In the genomic region with DNA sequence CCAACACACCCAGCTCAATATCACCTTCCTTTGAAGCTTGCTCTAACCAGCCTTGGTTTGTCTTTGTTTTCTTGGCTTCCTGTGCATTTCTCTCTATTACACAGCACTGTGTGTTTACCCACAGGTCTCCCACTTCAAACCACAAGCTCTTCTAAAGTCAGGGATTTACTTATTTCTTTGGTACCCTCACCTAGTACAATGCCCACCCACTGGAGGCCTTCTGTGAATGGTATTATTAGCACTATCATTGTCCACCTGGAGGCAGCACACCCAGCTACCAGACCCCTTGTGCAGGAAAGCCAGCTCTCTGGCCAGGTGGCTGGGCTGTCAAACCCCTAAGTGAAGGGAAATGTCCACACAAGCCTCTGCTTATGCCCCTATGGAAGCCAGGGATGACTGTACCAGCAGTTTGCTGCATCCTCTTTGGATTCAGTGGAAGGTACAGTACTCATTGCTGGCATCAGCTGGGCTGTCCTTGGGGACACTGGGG, we compare ENCODE assay signal across 16 cellular contexts. TPM values are rescaled to one million over a fixed set of nuclear protein-coding genes. Genes with fewer than 3 reads are reported as not detected.
DNase-seq lines count a peak whose midpoint lies in the region; ATAC-seq and TF ChIP-seq lines count a peak whose summit lies in the region.
"Had no signal": no experiment of that assay in that cellular context is flagged by ENCODE, and none has a peak within 500 bp of the region (broad histone marks: within the 10 kb centered on the region; RNA-seq: fewer than 3 reads in every experiment).

No MANE protein-coding gene starts in this region.

- no peaks in the 10 kb centered on the region for H3K9me3 Mint-ChIP-seq in CD8-positive, alpha-beta T cell
- no peaks in the 10 kb centered on the region for H3K9me3 Mint-ChIP-seq in activated T-cell treated with anti-CD3 and anti-CD28 coated beads, Interleukin-2, amount 50 U/mL, for 24 hours
- H3K9me3 Mint-ChIP-seq in naive thymus-derived CD4-positive, alpha-beta T cell, result peaks cover 0 to 2% (median 0%) of the 10 kb centered on the region in 11 donors

- no peak overlapping the region for H3K27ac ChIP-seq in CD8-positive, alpha-beta T cell (ENCODE audit: low read depth, low read length)
- H3K27ac ChIP-seq in naive thymus-derived CD4-positive, alpha-beta T cell (ENCODE audit: low read depth, low read length), result no peak overlapping the region
- H3K27ac ChIP-seq in osteoblast (ENCODE audit: low read depth, low read length), result no peak overlapping the region
- H3K27ac ChIP-seq: ascending aorta, C4-2B had no signal

- no peaks in the 10 kb centered on the region for H3K9me3 ChIP-seq in CD8-positive, alpha-beta T cell (ENCODE audit: low read length)
- no peaks in the 10 kb centered on the region for H3K9me3 ChIP-seq in naive thymus-derived CD4-positive, alpha-beta T cell (ENCODE audit: control insufficient read depth in 2 of 3, low read length in 3 of 3)
- no peaks in the 10 kb centered on the region for H3K9me3 ChIP-seq in osteoblast (ENCODE audit: low read depth, low read length)
- H3K9me3 ChIP-seq: ascending aorta had no signal

- peaks cover 29% of the 10 kb centered on the region for H3K4me1 Mint-ChIP-seq in CD8-positive, alpha-beta T cell (ENCODE audit: low read depth)
- peaks cover 33% of the 10 kb centered on the region for H3K4me1 Mint-ChIP-seq in activated T-cell treated with anti-CD3 and anti-CD28 coated beads, Interleukin-2, amount 50 U/mL, for 24 hours (ENCODE audit: low read depth)
- peaks cover 22 to 40% (median 30%) of the 10 kb centered on the region in 7 donors for H3K4me1 Mint-ChIP-seq in naive thymus-derived CD4-positive, alpha-beta T cell

- no peaks in the 10 kb centered on the region for H3K36me3 Mint-ChIP-seq in CD8-positive, alpha-beta T cell
- H3K36me3 Mint-ChIP-seq in activated T-cell treated with anti-CD3 and anti-CD28 coated beads, Interleukin-2, amount 50 U/mL, for 24 hours (ENCODE audit: low read depth), result no peaks in the 10 kb centered on the region
- no peaks in the 10 kb centered on the region for H3K36me3 Mint-ChIP-seq in naive thymus-derived CD4-positive, alpha-beta T cell

- POLR2A ChIA-PET in CD8-positive, alpha-beta T cell (lab: Charles Lee), result interaction anchor here (1.7 kb wide), 1 partner anchor 9 kb away, joined by 13 read pairs; the partner anchor contains the start of gene TOP2A
- POLR2A ChIA-PET in naive thymus-derived CD4-positive, alpha-beta T cell (lab: Charles Lee), result interaction anchor here (0.7 to 2.7 kb wide), 13 partner anchors 9 to 181 kb away, joined by 3 to 19 read pairs (median 4); partner anchors contain the start of gene TOP2A

- CTCF ChIA-PET in CD8-positive, alpha-beta T cell (lab: Charles Lee), result interaction anchor here (0.7 to 2.9 kb wide), 7 partner anchors 10 to 188 kb away, joined by 3 to 14 read pairs (median 4); no protein-coding TSS in a partner anchor
- CTCF ChIA-PET in naive thymus-derived CD4-positive, alpha-beta T cell (lab: Charles Lee), result interaction anchor here (0.6 to 1.8 kb wide), 7 partner anchors 9 to 105 kb away, joined by 3 to 6 read pairs (median 3); partner anchors contain the start of gene TOP2A

- H3K4me3 ChIP-seq in CD8-positive, alpha-beta T cell (ENCODE audit: low read depth, low read length), result peak overlapping the region; percentile 24
- peak overlapping the region; percentile 31 for H3K4me3 ChIP-seq in naive thymus-derived CD4-positive, alpha-beta T cell (ENCODE audit: low read length)
- no peak overlapping the region for H3K4me3 ChIP-seq in osteoblast (ENCODE audit: insufficient read depth, low read length)
- H3K4me3 ChIP-seq: ascending aorta, smooth muscle cell had no signal

- peak overlapping the region; percentile 7 for H3K27ac Mint-ChIP-seq in CD8-positive, alpha-beta T cell
- H3K27ac Mint-ChIP-seq in activated T-cell treated with anti-CD3 and anti-CD28 coated beads, Interleukin-2, amount 50 U/mL, for 24 hours, result peak overlapping the region; percentile 32
- peak overlapping the region in 8 of 9 donors; percentile 6 to 86 (median 25) for H3K27ac Mint-ChIP-seq in naive thymus-derived CD4-positive, alpha-beta T cell

- H3K4me1 ChIP-seq in CD8-positive, alpha-beta T cell (ENCODE audit: insufficient read depth, low read length), result peaks cover 30% of the 10 kb centered on the region
- peaks cover 24 to 25% of the 10 kb centered on the region in 2 donors for H3K4me1 ChIP-seq in naive thymus-derived CD4-positive, alpha-beta T cell (ENCODE audit: control insufficient read depth in 2 of 2, insufficient read depth in 2 of 2, low read length in 2 of 2)
- H3K4me1 ChIP-seq in osteoblast (ENCODE audit: insufficient read depth, low read length), result no peaks in the 10 kb centered on the region
- H3K4me1 ChIP-seq: ascending aorta had no signal

- no peak overlapping the region for H2AFZ ChIP-seq in osteoblast (ENCODE audit: low read length)

- H3K79me2 ChIP-seq in osteoblast (ENCODE audit: insufficient read depth, low read length), result no peaks in the 10 kb centered on the region

- H3K36me3 ChIP-seq in CD8-positive, alpha-beta T cell (ENCODE audit: insufficient read depth, low read length), result no peaks in the 10 kb centered on the region
- no peaks in the 10 kb centered on the region for H3K36me3 ChIP-seq in naive thymus-derived CD4-positive, alpha-beta T cell (ENCODE audit: control insufficient read depth in 2 of 3, insufficient read depth in 3 of 3, low read length in 3 of 3)
- H3K36me3 ChIP-seq in osteoblast (ENCODE audit: insufficient read depth, low read length), result no peaks in the 10 kb centered on the region
- H3K36me3 ChIP-seq: ascending aorta had no signal

- peak; percentile 85 for ATAC-seq in CD8-positive, alpha-beta T cell
- ATAC-seq in naive thymus-derived CD4-positive, alpha-beta T cell, result peak; percentile 86
- ATAC-seq: Right ventricle myocardium inferior had no signal

- no peaks in the 10 kb centered on the region for H3K27me3 Mint-ChIP-seq in CD8-positive, alpha-beta T cell (ENCODE audit: low read depth)
- no peaks in the 10 kb centered on the region for H3K27me3 Mint-ChIP-seq in activated T-cell treated with anti-CD3 and anti-CD28 coated beads, Interleukin-2, amount 50 U/mL, for 24 hours
- H3K27me3 Mint-ChIP-seq in naive thymus-derived CD4-positive, alpha-beta T cell, result peaks cover 0 to 14% (median 0%) of the 10 kb centered on the region in 5 donors

- H4K20me1 ChIP-seq in osteoblast (ENCODE audit: insufficient read depth, low read length), result no peaks in the 10 kb centered on the region

- H3K27me3 ChIP-seq in CD8-positive, alpha-beta T cell (ENCODE audit: insufficient read depth, low read length), result no peaks in the 10 kb centered on the region
- no peaks in the 10 kb centered on the region for H3K27me3 ChIP-seq in naive thymus-derived CD4-positive, alpha-beta T cell (ENCODE audit: control insufficient read depth in 2 of 2, insufficient read depth in 2 of 2, low read length in 2 of 2)
- no peaks in the 10 kb centered on the region for H3K27me3 ChIP-seq in osteoblast (ENCODE audit: insufficient read depth, low read length)
- H3K27me3 ChIP-seq: ascending aorta had no signal

- DNase-seq in CD8-positive, alpha-beta T cell, result peak in 2 of 7 experiments; percentile 14 to 54
- DNase-seq in GM13977 (ENCODE audit: low spot score) (no peak), osteoblast (ENCODE audit: insufficient read length, low spot score, missing footprints) (no peak), cortex of kidney (lab: John Stamatoyannopoulos, UW) (no peak), GM03348 (ENCODE audit: low spot score) (no peak)
- DNase-seq in activated T-cell treated with anti-CD3 and anti-CD28 coated beads, Interleukin-2, amount 50 U/mL, for 24 hours, result no peak
- peak in 6 of 9 donors; percentile 32 to 61 (median 54) for DNase-seq in naive thymus-derived CD4-positive, alpha-beta T cell
- DNase-seq: dermis blood vessel endothelial cell; hippocampal formation; midbrain; NCI-H1105 treated with DMSO at 0.1 percent for 48 hours; NK-92 treated with Interleukin-12 subunit alpha and Interleukin-12 subunit beta, amount 100 ng/mL, for 24 hours had no signal

- intact Hi-C loops in CD8-positive, alpha-beta T cell (cut with DNase I, micrococcal nuclease), result no loop called here
- intact Hi-C loops in naive thymus-derived CD4-positive, alpha-beta T cell (cut with micrococcal nuclease), result loop anchor here (1.0 to 5.0 kb wide), 3 partner anchors 9 to 90 kb away; partner anchors contain the start of gene IGFBP4 (in 1 of the 2)

- in situ Hi-C loops in GM13977 (cut with MboI; ENCODE audit: low pct_unique_long_range_greater_than_20kb, low sequenced_read_pairs, unreplicated experiment), result no loop called here

- no peak for TF ChIP-seq CTCF in CD8-positive, alpha-beta T cell (IDR thresholded peaks at IDR 0.05)
- TF ChIP-seq CTCF in GM13977 (IDR thresholded peaks at IDR 0.05; ENCODE audit: extremely low read depth, insufficient read depth, missing control alignments) (peak; percentile 15), osteoblast (IDR thresholded peaks at IDR 0.05; ENCODE audit: extremely low read depth, low read depth, low read length) (no peak)

- no peak overlapping the region for H3K4me2 ChIP-seq in osteoblast (ENCODE audit: insufficient read depth, low read length)
- H3K4me2 ChIP-seq: smooth muscle cell had no signal

- H3K4me3 Mint-ChIP-seq in CD8-positive, alpha-beta T cell, result peak overlapping the region; percentile 31
- H3K4me3 Mint-ChIP-seq in activated T-cell treated with anti-CD3 and anti-CD28 coated beads, Interleukin-2, amount 50 U/mL, for 24 hours, result no peak overlapping the region
- peak overlapping the region; percentile 26 to 78 (median 70) for H3K4me3 Mint-ChIP-seq in naive thymus-derived CD4-positive, alpha-beta T cell

RNA-seq across cellular contexts. Expression of gene TOP2A, which starts 9.4 kb away (rescaled TPM):
- 1 to 10 TPM; 2.9 TPM for total RNA-seq in CD8-positive, alpha-beta T cell
- 100 to 1,000 TPM in 1 of 5 experiments, 1 to 10 TPM in 3, under 1 TPM in 1; 0.54 to 273 (median 1.2) TPM for total RNA-seq in naive thymus-derived CD4-positive, alpha-beta T cell
- polyA plus RNA-seq in naive thymus-derived CD4-positive, alpha-beta T cell, result not detected
- total RNA-seq in osteoblast, result 14.5 and 15.9 TPM in 2 replicates

RNA-seq across cellular contexts. Expression of gene IGFBP4, which starts 16.2 kb away (rescaled TPM):
- total RNA-seq in CD8-positive, alpha-beta T cell, result 1 to 10 TPM; 5.1 to 5.2 TPM
- total RNA-seq in naive thymus-derived CD4-positive, alpha-beta T cell, result 100 to 1,000 TPM in 1 of 5 experiments, 1 to 10 TPM in 4; 1.5 to 116 (median 1.9) TPM
- 1 to 10 TPM in 1 of 2 donors, under 1 TPM in 1; 0.45 to 1.0 TPM for polyA plus RNA-seq in naive thymus-derived CD4-positive, alpha-beta T cell
- total RNA-seq in osteoblast, result 666 and 801 TPM in 2 replicates

Comparison
In these comparisons a context has a peak if more than half of its experiments do, and no peak if none do; other contexts are left out.
1. DNase-seq: peak in naive thymus-derived CD4-positive, alpha-beta T cell (6 of 9); none in GM13977 (single experiment), activated T-cell treated with anti-CD3 and anti-CD28 coated beads, Interleukin-2, amount 50 U/mL, for 24 hours (single experiment), osteoblast (single experiment), cortex of kidney (single experiment) and GM03348 (single experiment).
2. intact Hi-C loops: an anchor here in naive thymus-derived CD4-positive, alpha-beta T cell (1.0 to 5.0 kb wide); none called in CD8-positive, alpha-beta T cell.
3. Peak in every context shown above with its lines, with median percentiles within 50 percentile points of each other: H3K27ac Mint-ChIP-seq.